ENCODE assay signal across 26 cellular contexts in genomic region chr3:69838696-69839515, GRCh38.
DNase-seq lines count a peak whose midpoint lies in the region; ATAC-seq, FAIRE-seq and TF ChIP-seq lines count a peak whose summit lies in the region.
"Had no signal": no experiment of that assay in that cellular context is flagged by ENCODE, and none has a peak within 500 bp of the region (broad histone marks: within the 10 kb centered on the region; RNA-seq: fewer than 3 reads in every experiment).

No MANE protein-coding gene starts in this region.

- peak overlapping the region; percentile 55 for H3K4me3 ChIP-seq in ACC112 (ENCODE audit: low read depth, low read length)
- no peak overlapping the region for H3K4me3 ChIP-seq in pancreas
- H3K4me3 ChIP-seq: BLaER1 treated with 17β-estradiol and CSF1 and Interleukin-3, amounts not matched to agents 10 nM and 100 nM; psoas muscle; upper lobe of right lung had no signal

- H3K36me3 ChIP-seq in ACC112 (ENCODE audit: insufficient read depth, low read length), result no peaks in the 10 kb centered on the region
- no peaks in the 10 kb centered on the region for H3K36me3 ChIP-seq in pancreas
- H3K36me3 ChIP-seq: upper lobe of right lung had no signal

- no peaks in the 10 kb centered on the region for H3K9me3 ChIP-seq in pancreas
- H3K9me3 ChIP-seq: upper lobe of right lung had no signal

- WGBS in pancreas, 2 donors, result 95 to 96% methylated on average over 3 of the region's 3 CpGs

- ATAC-seq in pancreas, result no peak
- ATAC-seq: activated CD8-positive, alpha-beta T cell treated with anti-CD3 and anti-CD28 coated beads, Interleukin-2, amount 10 ng/mL, durations not matched to agents 7 days and 5 days; activated naive CD8-positive, alpha-beta T cell treated with anti-CD3 and anti-CD28 coated beads, Interleukin-2, amount 50 U/mL, for 24 hours; effector memory CD8-positive, alpha-beta T cell had no signal

- DNase-seq in LHCN-M2 (ENCODE audit: low read depth), result peak; percentile 13
- peak; percentile 7 for DNase-seq in astrocyte of the hippocampus (ENCODE audit: low read depth, low spot score)
- DNase-seq in midbrain (lab: John Stamatoyannopoulos, UW), result peak; percentile 9
- DNase-seq in pancreas, result no peak
- no peak for DNase-seq in posterior cingulate gyrus
- DNase-seq in DMS53 treated with DMSO at 0.1 percent for 48 hours (lab: John Stamatoyannopoulos, UW; ENCODE audit: unreplicated experiment), result no peak
- no peak for DNase-seq in DMS 273 (lab: John Stamatoyannopoulos, UW; ENCODE audit: unreplicated experiment)
- DNase-seq: activated CD4-positive, CD25-positive, alpha-beta regulatory T cell treated with anti-CD3 and anti-CD28 coated beads, Interleukin-2, amount 50 U/mL, for 72 hours; activated CD8-positive, alpha-beta T cell treated with anti-CD3 and anti-CD28 coated beads, Interleukin-2, amount 10 ng/mL, durations not matched to agents 7 days and 5 days; activated gamma-delta T cell treated with Interleukin-2 at 50 U/mL for 16 hours; activated naive CD8-positive, alpha-beta T cell treated with anti-CD3 and anti-CD28 coated beads, Interleukin-2, amount 50 U/mL, for 24 hours; Caco-2; effector memory CD8-positive, alpha-beta T cell; KBM-7; NCI-H1436 treated with DMSO at 0.1 percent for 48 hours; NCI-H510A treated with DMSO at 0.1 percent for 48 hours; psoas muscle; SHP77 treated with DMSO at 0.1 percent for 48 hours; small intestine; stimulated activated CD4-positive, alpha-beta T cell treated with anti-CD3 and anti-CD28 coated beads, Interleukin-2, amount 100 ng/mL, for 24 hours; T-helper 1 cell; upper lobe of right lung had no signal

- H3K27me3 ChIP-seq in ACC112 (ENCODE audit: insufficient read depth, low read length), result no peaks in the 10 kb centered on the region
- H3K27me3 ChIP-seq in pancreas, result no peaks in the 10 kb centered on the region
- H3K27me3 ChIP-seq: BLaER1 treated with 17β-estradiol and CSF1 and Interleukin-3, amounts not matched to agents 10 nM and 100 nM; upper lobe of right lung had no signal

- no peak for TF ChIP-seq CTCF in pancreas (IDR thresholded peaks at IDR 0.05)

- no peak for FAIRE-seq in pancreas (lab: Jason Lieb, UNC)
- FAIRE-seq: A204.1, colon, small intestine had no signal

- H3K27ac ChIP-seq in ACC112 (ENCODE audit: low read depth, low read length) (peak overlapping the region; percentile 69), pancreas (no peak overlapping the region)
- H3K27ac ChIP-seq: BLaER1 treated with 17β-estradiol and CSF1 and Interleukin-3, amounts not matched to agents 10 nM and 100 nM; psoas muscle; upper lobe of right lung had no signal

- H3K4me1 ChIP-seq in ACC112 (ENCODE audit: control insufficient read depth, insufficient read depth, low read length, unreplicated experiment) (peaks cover 21% of the 10 kb centered on the region), pancreas (no peaks in the 10 kb centered on the region)
- H3K4me1 ChIP-seq: Caco-2 had no signal

- intact Hi-C loops in pancreas (cut with DNase I), result no loop called here
- intact Hi-C loops in posterior cingulate gyrus (cut with DNase I), result no loop called here

- H3K79me2 ChIP-seq in ACC112 (ENCODE audit: control insufficient read depth, insufficient read depth, low read length, unreplicated experiment), result no peaks in the 10 kb centered on the region

- H2AFZ ChIP-seq in ACC112 (ENCODE audit: low read length, unreplicated experiment), result peak overlapping the region; percentile 57

Comparison
In these comparisons a context has a peak if more than half of its experiments do, and no peak if none do; other contexts are left out.
1. DNase-seq: peak in LHCN-M2 (single experiment), astrocyte of the hippocampus (single experiment) and midbrain (single experiment); none in pancreas (0 of 6), posterior cingulate gyrus (0 of 10), DMS53 treated with DMSO at 0.1 percent for 48 hours (single experiment) and DMS 273 (single experiment).